ENCODE assay signal across 8 cellular contexts in genomic region chr10:127195571-127196226, GRCh38. TPM values are rescaled to one million over a fixed set of nuclear protein-coding genes. Genes with fewer than 3 reads are reported as not detected.
DNase-seq lines count a peak whose midpoint lies in the region; ATAC-seq and TF ChIP-seq lines count a peak whose summit lies in the region.
"Had no signal": no experiment of that assay in that cellular context is flagged by ENCODE, and none has a peak within 500 bp of the region (broad histone marks: within the 10 kb centered on the region; RNA-seq: fewer than 3 reads in every experiment).

No MANE protein-coding gene starts in this region.

- no peak overlapping the region; the same call in 1 of the 2 replicates for H3K18ac ChIP-seq in IMR-90 (ENCODE audit: low read depth, low read length)

- peaks cover 12% of the 10 kb centered on the region for H3K9me1 ChIP-seq in IMR-90 (ENCODE audit: insufficient read depth, low read length)

- dilution Hi-C loops in IMR-90 (cut with HindIII; ENCODE audit: low sequenced_read_pairs, unreplicated experiment) = no loop called here

- peaks cover 4 to 24% of the 10 kb centered on the region in 2 experiments; a peak in 3 of 4 replicates for H3K79me1 ChIP-seq in IMR-90 (ENCODE audit: low read depth in 1 of 2, low read length in 2 of 2)

- no peak overlapping the region for H4K5ac ChIP-seq in IMR-90 (ENCODE audit: low read depth, low read length)

- no peak overlapping the region for H2BK15ac ChIP-seq in IMR-90 (ENCODE audit: low read depth, low read length)

- H3K27me3 ChIP-seq in IMR-90 (ENCODE audit: control insufficient read depth, insufficient read depth, low read length) (no peaks in the 10 kb centered on the region; the same call in 1 of the 2 replicates), duodenal mucosa (ENCODE audit: control insufficient read depth in 1 of 2, insufficient read depth in 2 of 2, low read length in 2 of 2) (peaks cover 12 to 22% of the 10 kb centered on the region in 2 donors), suprapubic skin (peaks cover 9% of the 10 kb centered on the region)

- intact Hi-C loops in IMR-90 (cut with micrococcal nuclease) = loop anchor here (5.0 to 10.0 kb wide), 2 partner anchors 229 to 657 kb away; no protein-coding TSS in a partner anchor
- intact Hi-C loops in left colon (cut with DNase I, micrococcal nuclease) = no loop called here

- H2AK5ac ChIP-seq in IMR-90 (ENCODE audit: low read depth, low read length) = no peak overlapping the region

- 0 out of 2 replicates have a peak overlapping the region, but pooled peaks have one; percentile 42 for H3K9ac ChIP-seq in IMR-90 (ENCODE audit: low read depth, low read length)
- H3K9ac ChIP-seq in duodenal mucosa (ENCODE audit: low read depth in 1 of 2, low read length in 2 of 2) = no peak overlapping the region

- peak overlapping the region; percentile 53 for H2AFZ ChIP-seq in IMR-90 (replicated peaks; ENCODE audit: low read length, poor library complexity)

- BruUV-seq in IMR-90 (replicated peaks; lab: Mats Ljungman, UMichigan) = no TSS peak

- POLR2A ChIA-PET in IMR-90 (lab: Charles Lee; ENCODE audit: unreplicated experiment) = interaction anchor here (0.7 kb wide), 2 partner anchors 211 to 1213 kb away, joined by 13 to 19 read pairs; no protein-coding TSS in a partner anchor

- no peak overlapping the region for H3K23ac ChIP-seq in IMR-90 (ENCODE audit: low read depth, low read length)

- no peak for TF ChIP-seq RAD21 in IMR-90 (IDR thresholded peaks at IDR 0.05; ENCODE audit: low read length)

- no peaks in the 10 kb centered on the region for H3K36me3 ChIP-seq in IMR-90 (ENCODE audit: control insufficient read depth, insufficient read depth, low read length)
- H3K36me3 ChIP-seq in duodenal mucosa (ENCODE audit: control insufficient read depth in 1 of 2, insufficient read depth in 2 of 2, low read length in 2 of 2) = no peaks in the 10 kb centered on the region
- no peaks in the 10 kb centered on the region for H3K36me3 ChIP-seq in suprapubic skin

- H2BK20ac ChIP-seq in IMR-90 (ENCODE audit: low read depth, low read length) = no peak overlapping the region

- peak overlapping the region; percentile 79 for H3K4me2 ChIP-seq in IMR-90 (ENCODE audit: low read depth, low read length)

- in situ Hi-C loops in IMR-90 (cut with MboI; ENCODE audit: low sequenced_read_pairs) = no loop called here

- TF ChIP-seq POLR2A in IMR-90 (IDR thresholded peaks at IDR 0.05; ENCODE audit: low read depth, low read length) (no peak), suprapubic skin (IDR thresholded peaks at IDR 0.05) (no peak)

- ATAC-seq in IMR-90 (ENCODE audit: low read depth) = peak; percentile 45
- ATAC-seq in left colon = peak; percentile 22

- peaks cover 55% of the 10 kb centered on the region for H4K20me1 ChIP-seq in IMR-90 (ENCODE audit: insufficient read depth, low read length)

- peak overlapping the region; percentile 44 for H3K4me3 ChIP-seq in IMR-90 (ENCODE audit: insufficient read depth, low read depth, low read length)
- peak overlapping the region; percentile 18 to 48 for H3K4me3 ChIP-seq in duodenal mucosa (ENCODE audit: low read depth in 1 of 2, low read length in 2 of 2)
- peak overlapping the region; percentile 61 for H3K4me3 ChIP-seq in suprapubic skin

- CTCF ChIA-PET in IMR-90 (lab: Yijun Ruan, JAX) = no interaction called here

- no peak overlapping the region for H2BK5ac ChIP-seq in IMR-90 (ENCODE audit: low read depth, low read length, poor library complexity, severe bottlenecking)

- WGBS in IMR-90 (ENCODE audit: extremely low coverage in 2 of 2, insufficient read length in 1 of 2), 2 experiments = 3% methylated on average over 49 of the region's 77 CpGs; no CpG with 5 or more reads in 1 of the 2 experiments
- 0% methylated on average over 2 of the region's 77 CpGs for WGBS in suprapubic skin

- no peak overlapping the region for H2BK120ac ChIP-seq in IMR-90 (ENCODE audit: low read depth, low read length)

- peak; percentile 12 for DNase-seq in IMR-90
- DNase-seq in left colon = peak in 1 of 2 donors; percentile 11
- DNase-seq in suprapubic skin (ENCODE audit: low spot score in 2 of 2) = no peak
- no peak for DNase-seq in KG1 (lab: John Stamatoyannopoulos, UW)
- DNase-seq in NCI-H526 treated with DMSO at 0.1 percent for 48 hours (lab: John Stamatoyannopoulos, UW) = no peak
- DNase-seq in activated naive CD4-positive, alpha-beta T cell treated with Interleukin-2 at 50 U/mL for 16 hours = no peak

- H3K4me1 ChIP-seq in IMR-90 (ENCODE audit: control insufficient read depth, insufficient read depth, low read length) (peaks cover 8% of the 10 kb centered on the region; the same call in 1 of the 2 replicates), duodenal mucosa (ENCODE audit: control insufficient read depth in 1 of 2, insufficient read depth in 2 of 2, low read length in 2 of 2) (peaks cover 0 to 3% of the 10 kb centered on the region in 2 donors), suprapubic skin (peaks cover 24% of the 10 kb centered on the region)

- H3K9me3 ChIP-seq in IMR-90 (ENCODE audit: control insufficient read depth, insufficient read depth, low read length) (no peaks in the 10 kb centered on the region), duodenal mucosa (ENCODE audit: control insufficient read depth in 1 of 2, low read length in 2 of 2) (no peaks in the 10 kb centered on the region), suprapubic skin (no peaks in the 10 kb centered on the region)

- no peak overlapping the region for H4K8ac ChIP-seq in IMR-90 (ENCODE audit: low read depth in 2 of 2, low read length in 2 of 2)

- no peak for TF ChIP-seq EP300 in suprapubic skin (IDR thresholded peaks at IDR 0.05)

- H3K27ac ChIP-seq in IMR-90 (ENCODE audit: insufficient read depth, low read length) (no peak overlapping the region), duodenal mucosa (ENCODE audit: low read depth, low read length) (no peak overlapping the region), suprapubic skin (no peak overlapping the region)

- TF ChIP-seq CTCF in IMR-90 (conservative IDR thresholded peaks at IDR 0.05; ENCODE audit: low read depth, low read length) (no peak), suprapubic skin (IDR thresholded peaks at IDR 0.05) (no peak)

- no peak overlapping the region for H3K56ac ChIP-seq in IMR-90 (ENCODE audit: extremely low read depth, insufficient read depth, low read length)

- no peak overlapping the region for H2AK9ac ChIP-seq in IMR-90 (replicated peaks; ENCODE audit: low read depth, low read length, poor library complexity)

- H4K91ac ChIP-seq in IMR-90 (ENCODE audit: insufficient read depth, low read depth, low read length) = no peak overlapping the region

- H3K14ac ChIP-seq in IMR-90 (replicated peaks; ENCODE audit: low read depth, low read length) = no peak overlapping the region

- no peak overlapping the region for H3K4ac ChIP-seq in IMR-90 (ENCODE audit: low read depth, low read length)

TF ChIP-seq in IMR-90, 13 proteins besides CTCF, POLR2A, EP300 and RAD21:
- TF ChIP-seq NFE2L2 (IDR thresholded peaks at IDR 0.05; ENCODE audit: low read depth, low read length) = no peak
- TF ChIP-seq MXI1 (IDR thresholded peaks at IDR 0.05; ENCODE audit: borderline replicate concordance, low read depth, low read length) = no peak
- TF ChIP-seq ELK1 (IDR thresholded peaks at IDR 0.05; ENCODE audit: borderline replicate concordance, low read depth, low read length) = no peak
- no peak for TF ChIP-seq RFX5 (IDR thresholded peaks at IDR 0.05; ENCODE audit: low read depth, low read length)
- TF ChIP-seq BHLHE40 (IDR thresholded peaks at IDR 0.05; ENCODE audit: low read depth, low read length) = no peak
- no peak for TF ChIP-seq MAZ (IDR thresholded peaks at IDR 0.05; ENCODE audit: borderline replicate concordance, low read depth, low read length)
- no peak for TF ChIP-seq USF2 (IDR thresholded peaks at IDR 0.05; ENCODE audit: low read depth, low read length)
- no peak for TF ChIP-seq MAFK (IDR thresholded peaks at IDR 0.05; ENCODE audit: low read depth, low read length)
- no peak for TF ChIP-seq CHD1 (IDR thresholded peaks at IDR 0.05; ENCODE audit: low read depth, low read length)
- TF ChIP-seq RCOR1 (IDR thresholded peaks at IDR 0.05; ENCODE audit: insufficient replicate concordance, low read length) = no peak

RNA-seq across cellular contexts. Expression of gene INSYN2A, which starts 0.7 kb away (rescaled TPM):
- under 0.01 and 0.18 TPM in 2 replicates for total RNA-seq in IMR-90 (2012; rRNA removed)
- 0.10 and 0.11 TPM in 2 replicates for polyA plus RNA-seq in IMR-90 (2012; rRNA removed)
- polyA plus RNA-seq in IMR-90 (2012; cell fraction: cytosol; rRNA removed) = 0.09 and 0.12 TPM in 2 replicates
- 0.05 and 0.09 TPM in 2 replicates for polyA plus RNA-seq in IMR-90 (2012; cell fraction: nucleus; rRNA removed; ENCODE audit: low replicate concordance)
- under 1 TPM; 0.08 to 0.15 TPM for total RNA-seq in left colon
- total RNA-seq in suprapubic skin = under 1 TPM in 2 of 4 donors, not detected in 2; 0.11 to 0.23 TPM
- total RNA-seq: lung microvascular endothelial cell had no signal
